Comparison of ENCODE assay signal across 9 cellular contexts in the genomic region with DNA sequence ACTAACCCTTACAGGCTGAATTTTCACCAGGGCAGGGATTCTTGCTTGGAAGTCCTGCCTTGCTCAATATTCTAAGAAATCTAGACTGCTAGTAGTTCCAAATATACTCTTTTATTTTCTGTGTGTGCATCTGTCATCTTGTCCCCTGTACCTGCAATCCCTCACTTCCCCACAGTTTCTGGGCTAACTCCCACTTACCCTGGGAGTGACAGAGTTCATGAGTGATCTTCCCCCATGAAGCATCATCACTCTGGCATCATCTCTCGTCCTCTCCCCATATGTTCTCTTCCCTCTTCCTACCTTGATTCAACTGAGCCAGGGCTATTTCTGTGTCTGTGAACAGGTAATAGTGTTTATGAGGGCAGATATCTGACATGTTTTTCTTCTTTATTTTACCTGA. TPM values are rescaled to one million over a fixed set of nuclear protein-coding genes. Genes with fewer than 3 reads are reported as not detected.
"Had no signal": no experiment of that assay in that cellular context is flagged by ENCODE, and none has a peak within 500 bp of the region (broad histone marks: within the 10 kb centered on the region; RNA-seq: fewer than 3 reads in every experiment).

No MANE protein-coding gene starts in this region.

- ATAC-seq: GM12878 had no signal

- FAIRE-seq: G401.6, GM12878, GM12891, GM12892, GM18507, GM19239 had no signal

- H3K4me3 ChIP-seq: GM12878 had no signal

- DNase-seq: GDM1, GF-D8 had no signal

RNA-seq across cellular contexts. Expression of a gene that starts 35.8 kb away (rescaled TPM):
- total RNA-seq: G401, GM12878 had no signal
- polyA plus RNA-seq: GM12878 had no signal
